Comparison of ENCODE assay signal across 2 cellular contexts in genomic region chr1:16158993-16159831, GRCh38.
TF ChIP-seq lines count a peak whose summit lies in the region.

No MANE protein-coding gene starts in this region.

TF ChIP-seq in H1, 55 proteins besides CTCF, POLR2A, EP300 and RAD21:
- TF ChIP-seq GABPA (IDR thresholded peaks at IDR 0.05; ENCODE audit: borderline replicate concordance, insufficient read depth, low read length): no peak
- no peak for TF ChIP-seq ATF2 (IDR thresholded peaks at IDR 0.05; ENCODE audit: low read length)
- TF ChIP-seq KDM4A (IDR thresholded peaks at IDR 0.05; ENCODE audit: low read depth, low read length, severe bottlenecking): no peak
- TF ChIP-seq HDAC2 (IDR thresholded peaks at IDR 0.05; ENCODE audit: borderline replicate concordance in 1 of 2, low read depth in 2 of 2, low read length in 2 of 2): no peak
- no peak for TF ChIP-seq SIN3A (conservative IDR thresholded peaks at IDR 0.05 in 1 of 2, IDR thresholded peaks at IDR 0.05 in 1 of 2; ENCODE audit: low read depth in 1 of 2, low read length in 2 of 2)
- TF ChIP-seq ATF3 (IDR thresholded peaks at IDR 0.05; ENCODE audit: insufficient read depth, low read depth, low read length): no peak
- TF ChIP-seq CREB1 (IDR thresholded peaks at IDR 0.05): no peak
- no peak for TF ChIP-seq E2F6 (IDR thresholded peaks at IDR 0.05)
- no peak for TF ChIP-seq TAF1 (IDR thresholded peaks at IDR 0.05; ENCODE audit: low read depth, low read length)
- no peak for TF ChIP-seq SP4 (IDR thresholded peaks at IDR 0.05; ENCODE audit: low read length)
- no peak for TF ChIP-seq HDAC6 (IDR thresholded peaks at IDR 0.05; ENCODE audit: low read depth, low read length)
TF ChIP-seq in H1: peak in this region for 0.

TF ChIP-seq in SK-N-SH treated with all-trans-retinoic acid at 6 μM for 48 hours, 23 proteins besides CTCF, POLR2A, EP300 and RAD21:
- TF ChIP-seq ZNF565 (CRISPR knock-in tag; conservative IDR thresholded peaks at IDR 0.05; ENCODE audit: low read depth): no peak
- no peak for TF ChIP-seq ZFP30 (CRISPR knock-in tag; IDR thresholded peaks at IDR 0.05)
- no peak for TF ChIP-seq CSDC2 (CRISPR knock-in tag; IDR thresholded peaks at IDR 0.05)
- no peak for TF ChIP-seq ARNTL (CRISPR knock-in tag; IDR thresholded peaks at IDR 0.05; ENCODE audit: borderline replicate concordance, low read depth)
- TF ChIP-seq SNAI2 (CRISPR knock-in tag; IDR thresholded peaks at IDR 0.05): no peak
- TF ChIP-seq OSR1 (CRISPR knock-in tag; IDR thresholded peaks at IDR 0.05): no peak
- TF ChIP-seq TOX (CRISPR knock-in tag; IDR thresholded peaks at IDR 0.05; ENCODE audit: borderline replicate concordance): no peak
- TF ChIP-seq BACH2 (CRISPR knock-in tag; IDR thresholded peaks at IDR 0.05; ENCODE audit: borderline replicate concordance): no peak
- no peak for TF ChIP-seq POU6F1 (CRISPR knock-in tag; IDR thresholded peaks at IDR 0.05; ENCODE audit: borderline replicate concordance, low read depth)
- no peak for TF ChIP-seq ZFP3 (CRISPR knock-in tag; IDR thresholded peaks at IDR 0.05)
